1 cellular context compared by ENCODE assay signal in the genomic region with DNA sequence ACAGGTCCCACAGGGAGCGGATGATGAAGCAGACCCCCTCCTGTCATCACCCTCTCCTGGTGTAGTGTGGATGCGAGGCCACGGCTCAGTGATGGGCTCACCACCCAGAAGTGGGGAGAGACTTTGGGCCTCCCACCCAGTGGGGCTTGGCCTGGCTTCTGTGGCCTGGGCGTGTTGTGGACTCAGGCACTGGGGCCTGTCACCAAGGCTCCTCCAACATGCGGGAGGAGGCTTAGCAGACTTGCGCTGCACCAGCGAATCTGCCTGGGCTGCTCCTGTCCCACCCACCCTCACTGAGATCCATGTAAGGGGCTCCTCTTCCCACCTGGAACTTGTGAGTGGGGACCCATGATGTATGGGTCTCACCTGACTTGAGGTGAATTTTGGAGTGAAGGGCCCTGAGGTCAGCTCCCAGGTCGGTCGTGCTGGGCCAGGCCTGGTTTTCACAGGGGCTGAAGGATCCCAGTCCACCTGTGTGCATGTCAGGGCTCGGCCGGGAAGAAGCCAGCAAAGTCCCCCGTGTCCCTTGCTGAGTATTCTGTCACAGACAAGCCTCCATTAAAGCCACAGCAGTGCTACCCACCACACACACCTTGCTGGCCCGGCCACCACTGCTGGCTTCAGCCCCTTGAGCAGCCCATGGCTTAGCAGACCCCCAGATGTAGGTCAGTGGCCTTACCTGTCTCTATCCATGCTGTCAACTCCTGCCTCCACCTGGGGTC.
TF ChIP-seq lines count a peak whose summit lies in the region.

No MANE protein-coding gene starts in this region.

TF ChIP-seq in GM12878, 131 proteins besides CTCF, POLR2A, EP300 and RAD21:
- TF ChIP-seq HDAC6 (IDR thresholded peaks at IDR 0.05; ENCODE audit: unreplicated experiment) (no peak), NFYA (IDR thresholded peaks at IDR 0.05; ENCODE audit: borderline replicate concordance, low read depth, low read length) (no peak), CBX3 (IDR thresholded peaks at IDR 0.05; ENCODE audit: borderline replicate concordance, low read depth) (no peak), SREBF2 (IDR thresholded peaks at IDR 0.05; ENCODE audit: low read length) (no peak), MEF2A (IDR thresholded peaks at IDR 0.05; ENCODE audit: insufficient read depth, low read depth, low read length) (no peak), RELA (IDR thresholded peaks at IDR 0.05; ENCODE audit: borderline replicate concordance, partially characterized antibody) (no peak), SUPT20H (IDR thresholded peaks at IDR 0.05; ENCODE audit: borderline replicate concordance, control insufficient read depth, low read depth, low read length) (no peak), ASH2L (IDR thresholded peaks at IDR 0.05; ENCODE audit: borderline replicate concordance, low read depth) (no peak), GABPA (IDR thresholded peaks at IDR 0.05; ENCODE audit: low read depth) (no peak), ZSCAN29 (IDR thresholded peaks at IDR 0.05) (no peak)
- TF ChIP-seq, protein P1, sequence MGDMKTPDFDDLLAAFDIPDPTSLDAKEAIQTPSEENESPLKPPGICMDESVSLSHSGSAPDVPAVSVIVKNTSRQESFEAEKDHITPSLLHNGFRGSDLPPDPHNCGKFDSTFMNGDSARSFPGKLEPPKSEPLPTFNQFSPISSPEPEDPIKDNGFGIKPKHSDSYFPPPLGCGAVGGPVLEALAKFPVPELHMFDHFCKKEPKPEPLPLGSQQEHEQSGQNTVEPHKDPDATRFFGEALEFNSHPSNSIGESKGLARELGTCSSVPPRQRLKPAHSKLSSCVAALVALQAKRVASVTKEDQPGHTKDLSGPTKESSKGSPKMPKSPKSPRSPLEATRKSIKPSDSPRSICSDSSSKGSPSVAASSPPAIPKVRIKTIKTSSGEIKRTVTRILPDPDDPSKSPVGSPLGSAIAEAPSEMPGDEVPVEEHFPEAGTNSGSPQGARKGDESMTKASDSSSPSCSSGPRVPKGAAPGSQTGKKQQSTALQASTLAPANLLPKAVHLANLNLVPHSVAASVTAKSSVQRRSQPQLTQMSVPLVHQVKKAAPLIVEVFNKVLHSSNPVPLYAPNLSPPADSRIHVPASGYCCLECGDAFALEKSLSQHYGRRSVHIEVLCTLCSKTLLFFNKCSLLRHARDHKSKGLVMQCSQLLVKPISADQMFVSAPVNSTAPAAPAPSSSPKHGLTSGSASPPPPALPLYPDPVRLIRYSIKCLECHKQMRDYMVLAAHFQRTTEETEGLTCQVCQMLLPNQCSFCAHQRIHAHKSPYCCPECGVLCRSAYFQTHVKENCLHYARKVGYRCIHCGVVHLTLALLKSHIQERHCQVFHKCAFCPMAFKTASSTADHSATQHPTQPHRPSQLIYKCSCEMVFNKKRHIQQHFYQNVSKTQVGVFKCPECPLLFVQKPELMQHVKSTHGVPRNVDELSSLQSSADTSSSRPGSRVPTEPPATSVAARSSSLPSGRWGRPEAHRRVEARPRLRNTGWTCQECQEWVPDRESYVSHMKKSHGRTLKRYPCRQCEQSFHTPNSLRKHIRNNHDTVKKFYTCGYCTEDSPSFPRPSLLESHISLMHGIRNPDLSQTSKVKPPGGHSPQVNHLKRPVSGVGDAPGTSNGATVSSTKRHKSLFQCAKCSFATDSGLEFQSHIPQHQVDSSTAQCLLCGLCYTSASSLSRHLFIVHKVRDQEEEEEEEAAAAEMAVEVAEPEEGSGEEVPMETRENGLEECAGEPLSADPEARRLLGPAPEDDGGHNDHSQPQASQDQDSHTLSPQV (IDR thresholded peaks at IDR 0.05) = no peak
